Comparison of ENCODE assay signal across 1 cellular context in genomic region chr5:145836241-145836640, GRCh38.
TF ChIP-seq lines count a peak whose summit lies in the region.

No MANE protein-coding gene starts in this region.

TF ChIP-seq in HEK293, 187 proteins besides CTCF, POLR2A, EP300 and RAD21:
- TF ChIP-seq ZFHX2 (tag by site-specific recombination; conservative IDR thresholded peaks at IDR 0.05): 0 out of 2 replicates have a peak, but pooled peaks have one; percentile 12
